Comparison of ENCODE assay signal across 8 cellular contexts in genomic region chr18:36067118-36067957, GRCh38.
DNase-seq lines count a peak whose midpoint lies in the region; ATAC-seq and TF ChIP-seq lines count a peak whose summit lies in the region.

RPRD1A (minus strand) TSS chr18:36067559; CDS start chr18:36067404, 155 bp downstream.

- H3K4me3 Mint-ChIP-seq in central memory CD8-positive, alpha-beta T cell = peak within 1 kb of the TSS; percentile 86

- H3K4me1 Mint-ChIP-seq in central memory CD8-positive, alpha-beta T cell = peaks cover 39% of the 10 kb centered on the region

- peaks cover 7% of the 10 kb centered on the region for H3K36me3 Mint-ChIP-seq in central memory CD8-positive, alpha-beta T cell (ENCODE audit: insufficient read depth)

- no peaks in the 10 kb centered on the region for H3K9me3 Mint-ChIP-seq in central memory CD8-positive, alpha-beta T cell

- ATAC-seq in GM19025 (IDR thresholded peaks at IDR 0.05; ENCODE audit: low read depth, unreplicated experiment) = peak; percentile 91
- peak; percentile 92 for ATAC-seq in HG03342 (IDR thresholded peaks at IDR 0.05; ENCODE audit: unreplicated experiment)
- ATAC-seq in central memory CD8-positive, alpha-beta T cell (replicated peaks; ENCODE audit: extremely low read depth, poor library complexity, severe bottlenecking) = peak; percentile 88

- DNase-seq in AG09309 (ENCODE audit: low read depth) (peak; percentile 80), NCI-H446 (lab: John Stamatoyannopoulos, UW) (peak; percentile 85 to 96), iris pigment epithelial cell (ENCODE audit: low read depth) (peak; percentile 95)
- DNase-seq in activated CD4-positive, CD25-positive, alpha-beta regulatory T cell treated with anti-CD3 and anti-CD28 coated beads, Interleukin-2, amount 50 U/mL, for 16 hours (ENCODE audit: low read depth, low spot score) = peak; percentile 90
- DNase-seq in central memory CD8-positive, alpha-beta T cell (ENCODE audit: low spot score in 2 of 2) = peak; percentile 93 to 98
- DNase-seq in stimulated activated CD4-positive, alpha-beta T cell treated with anti-CD3 and anti-CD28 coated beads, Interleukin-12 subunit alpha, Interleukin-12 subunit beta, amount 100 ng/mL, for 4 hours = peak; percentile 99

- H3K4me3 ChIP-seq in AG09309 (ENCODE audit: control insufficient read depth, low read depth, low read length) = peak within 1 kb of the TSS; percentile 68

- no peaks in the 10 kb centered on the region for H3K27me3 Mint-ChIP-seq in central memory CD8-positive, alpha-beta T cell

- peak within 1 kb of the TSS; percentile 84 for H3K27ac Mint-ChIP-seq in central memory CD8-positive, alpha-beta T cell (ENCODE audit: low read depth)

- no peak for TF ChIP-seq CTCF in AG09309 (IDR thresholded peaks at IDR 0.05; ENCODE audit: control insufficient read depth, insufficient read depth, low read depth, low read length, missing control alignments)

Comparison
In these comparisons a context has a peak if more than half of its experiments do, and no peak if none do; other contexts are left out.
1. Peak in every context shown above with its lines: DNase-seq, ATAC-seq and H3K4me3 ChIP-seq.